Comparison of ENCODE assay signal across 7 cellular contexts in the genomic region with DNA sequence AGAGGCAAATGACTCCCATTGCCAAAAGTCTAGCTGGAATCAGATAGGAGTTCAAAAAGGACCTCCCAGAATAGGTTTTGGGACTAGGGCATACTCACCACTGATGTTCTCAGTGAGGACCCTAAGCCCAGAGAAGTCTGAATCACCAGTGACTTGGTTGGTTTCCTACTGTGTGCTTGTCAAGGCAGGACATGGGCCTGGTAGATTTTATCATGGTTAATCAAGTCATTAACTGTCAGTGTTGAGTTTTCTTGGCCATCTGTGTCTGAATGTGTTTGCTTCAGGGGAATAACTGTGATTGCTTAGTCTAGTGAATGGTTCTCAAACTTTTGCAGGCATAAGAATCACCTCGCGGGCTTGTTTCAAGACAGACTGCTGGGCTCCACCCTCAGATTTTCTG.
"Had no signal": no experiment of that assay in that cellular context is flagged by ENCODE, and none has a peak within 500 bp of the region (broad histone marks: within the 10 kb centered on the region; RNA-seq: fewer than 3 reads in every experiment).

No MANE protein-coding gene starts in this region.

- H3K36me3 ChIP-seq: HAP-1 had no signal

- ATAC-seq: HCT116, K562 had no signal

- FAIRE-seq: K562 had no signal

- H3K9me3 ChIP-seq: HAP-1 had no signal

- H3K4me3 Mint-ChIP-seq: HFFc6 had no signal

- DNase-seq: GOT3, H7, HFFc6, IMR-90 had no signal

- H3K4me1 ChIP-seq: HAP-1 had no signal

- H3K4me3 ChIP-seq: HAP-1, K562 had no signal

- H3K27ac Mint-ChIP-seq: HFFc6 had no signal
